Comparison of ENCODE assay signal across 16 cellular contexts in the genomic region with DNA sequence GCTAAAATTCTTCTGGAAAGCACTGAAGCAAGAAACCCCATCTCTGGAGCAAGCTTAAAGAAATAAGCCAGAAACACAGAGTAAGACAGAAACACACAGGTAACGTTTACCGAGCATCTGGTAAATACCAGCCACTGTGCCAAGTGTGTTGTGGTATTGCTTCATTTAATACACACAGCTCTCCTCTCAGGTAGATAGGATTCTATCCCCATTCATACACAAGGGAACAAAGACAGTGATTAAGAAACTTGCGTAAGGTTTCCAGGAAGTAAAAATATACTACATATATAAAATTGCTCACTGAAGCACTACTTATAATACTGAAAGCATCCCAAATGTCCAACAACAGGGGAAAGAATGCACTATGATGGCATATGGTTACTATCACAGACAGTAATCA.
"Had no signal": no experiment of that assay in that cellular context is flagged by ENCODE, and none has a peak within 500 bp of the region (broad histone marks: within the 10 kb centered on the region; RNA-seq: fewer than 3 reads in every experiment).

No MANE protein-coding gene starts in this region.

- ATAC-seq: body of pancreas, gastrocnemius medialis, heart right ventricle, left colon, upper lobe of right lung had no signal

- H3K9ac ChIP-seq: neural progenitor cell had no signal

- H3K27me3 ChIP-seq: body of pancreas, gastrocnemius medialis, heart right ventricle, neural progenitor cell, sigmoid colon, stomach, testis, upper lobe of right lung had no signal

- H2AFZ ChIP-seq: neural progenitor cell had no signal

- H3K27ac ChIP-seq: body of pancreas, gastrocnemius medialis, heart right ventricle, neural progenitor cell, sigmoid colon, stomach, testis, upper lobe of right lung had no signal

- H3K4me2 ChIP-seq: neural progenitor cell had no signal

- H3K9me3 ChIP-seq: body of pancreas, gastrocnemius medialis, heart right ventricle, sigmoid colon, stomach, testis, upper lobe of right lung had no signal

- H3K4me1 ChIP-seq: body of pancreas, neural progenitor cell, upper lobe of right lung had no signal

- DNase-seq: activated CD4-positive, alpha-beta T cell treated with anti-CD3 and anti-CD28 coated beads, Interleukin-2, amount 50 U/mL, for 1 hour; activated T-cell treated with anti-CD3 and anti-CD28 coated beads for 4 hours; amniotic stem cell; body of pancreas; cerebellar nuclear complex; effector memory CD4-positive, alpha-beta T cell; gastrocnemius medialis; heart right ventricle; left colon; sigmoid colon; stimulated activated CD4-positive, alpha-beta T cell treated with anti-CD3 and anti-CD28 coated beads, Interleukin-1b, Interleukin-23, amount 100 ng/mL, for 48 hours; stomach; testis; upper lobe of right lung had no signal

- H3K4me3 ChIP-seq: body of pancreas, gastrocnemius medialis, heart right ventricle, lung, neural progenitor cell, sigmoid colon, stomach, testis, upper lobe of right lung had no signal

- H3K36me3 ChIP-seq: neural progenitor cell had no signal
